ENCODE assay signal across 3 cellular contexts in genomic region chr1:99697570-99697969, GRCh38.
TF ChIP-seq lines count a peak whose summit lies in the region.

No MANE protein-coding gene starts in this region.

TF ChIP-seq in IMR-90, 13 proteins besides CTCF, POLR2A, EP300 and RAD21:
- no peak for TF ChIP-seq ELK1 (IDR thresholded peaks at IDR 0.05; ENCODE audit: borderline replicate concordance, low read depth, low read length)
- peak; percentile 92 for TF ChIP-seq MAFK (IDR thresholded peaks at IDR 0.05; ENCODE audit: low read depth, low read length)
- no peak for TF ChIP-seq RFX5 (IDR thresholded peaks at IDR 0.05; ENCODE audit: low read depth, low read length)
- no peak for TF ChIP-seq MAZ (IDR thresholded peaks at IDR 0.05; ENCODE audit: borderline replicate concordance, low read depth, low read length)
- no peak for TF ChIP-seq CHD1 (IDR thresholded peaks at IDR 0.05; ENCODE audit: low read depth, low read length)
- TF ChIP-seq FOS (IDR thresholded peaks at IDR 0.05; ENCODE audit: low read depth, low read length): no peak

TF ChIP-seq in H1, 55 proteins besides CTCF, POLR2A, EP300 and RAD21:
- no peak for TF ChIP-seq FOSL1 (IDR thresholded peaks at IDR 0.05; ENCODE audit: insufficient read depth, low read depth, low read length)
- TF ChIP-seq MAFK (IDR thresholded peaks at IDR 0.05; ENCODE audit: low read depth, low read length): 0 out of 2 replicates have a peak, but pooled peaks have one; percentile 19
- no peak for TF ChIP-seq HDAC2 (IDR thresholded peaks at IDR 0.05; ENCODE audit: borderline replicate concordance in 1 of 2, low read depth in 2 of 2, low read length in 2 of 2)
- no peak for TF ChIP-seq BCL11A (IDR thresholded peaks at IDR 0.05; ENCODE audit: low read depth in 2 of 2, low read length in 2 of 2)

TF ChIP-seq in HepG2, 621 proteins besides CTCF, POLR2A, EP300 and RAD21:
- TF ChIP-seq MAFF (IDR thresholded peaks at IDR 0.05; ENCODE audit: low read depth, low read length): peak; percentile 97
- no peak for TF ChIP-seq MEIS2 (CRISPR knock-in tag; IDR thresholded peaks at IDR 0.05)
- TF ChIP-seq MAFK (conservative IDR thresholded peaks at IDR 0.05 in 1 of 2, IDR thresholded peaks at IDR 0.05 in 1 of 2; ENCODE audit: low read length in 2 of 2): peak; percentile 95 to 98
